In the genomic region with DNA sequence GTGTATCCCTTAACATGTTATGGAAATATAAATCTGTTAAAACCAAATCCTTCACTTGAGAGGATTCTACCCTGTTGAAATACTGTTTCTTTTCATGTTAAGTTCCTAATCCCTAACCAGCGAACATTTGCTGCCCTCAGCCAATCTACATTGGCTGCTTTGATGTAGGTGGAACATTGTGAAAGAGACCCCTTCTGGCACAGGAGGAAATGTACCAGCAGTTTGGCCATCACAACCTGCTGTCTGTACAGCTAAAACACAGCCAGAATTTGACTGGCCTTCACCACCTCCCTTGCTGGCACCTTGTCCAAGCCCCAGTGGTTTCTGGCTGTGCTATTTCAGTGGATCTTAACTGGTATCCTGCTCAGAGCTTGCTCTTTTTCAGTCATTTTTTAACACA, we compare ENCODE assay signal across 19 cellular contexts.
DNase-seq lines count a peak whose midpoint lies in the region; ATAC-seq, FAIRE-seq and TF ChIP-seq lines count a peak whose summit lies in the region.
"Had no signal": no experiment of that assay in that cellular context is flagged by ENCODE, and none has a peak within 500 bp of the region (broad histone marks: within the 10 kb centered on the region; RNA-seq: fewer than 3 reads in every experiment).

No MANE protein-coding gene starts in this region.

- H3K4me1 ChIP-seq in GM12878 (ENCODE audit: control insufficient read depth, insufficient read depth, low read length) (no peaks in the 10 kb centered on the region), mesendoderm (ENCODE audit: control insufficient read depth, low read depth, low read length) (no peaks in the 10 kb centered on the region), neuronal stem cell (ENCODE audit: control insufficient read depth in 2 of 2, insufficient read depth in 1 of 2, low read depth in 1 of 2, low read length in 2 of 2) (peaks cover 0 to 4% of the 10 kb centered on the region in 2 donors)

- no peak overlapping the region for H2BK12ac ChIP-seq in neuronal stem cell (ENCODE audit: low read length)

- H3K4ac ChIP-seq in mesendoderm (ENCODE audit: low read depth, low read length) (no peak overlapping the region), neuronal stem cell (ENCODE audit: low read length) (no peak overlapping the region)

- no peaks in the 10 kb centered on the region for H3K9me3 ChIP-seq in GM12878 (replicated peaks; ENCODE audit: control insufficient read depth, insufficient read depth, low read length)
- H3K9me3 ChIP-seq in neuronal stem cell (replicated peaks in 1 of 2; ENCODE audit: control insufficient read depth in 2 of 2, insufficient read depth in 1 of 2, low read depth in 1 of 2, low read length in 2 of 2): no peaks in the 10 kb centered on the region
- H3K9me3 ChIP-seq: SK-N-SH had no signal

- CTCF ChIA-PET in GM12878 (lab: Yijun Ruan, JAX): no interaction called here

- no peaks in the 10 kb centered on the region for H3K27me3 ChIP-seq in GM12878 (replicated peaks in 1 of 2; ENCODE audit: control insufficient read depth in 2 of 2, insufficient read depth in 2 of 2, low read length in 1 of 2)
- no peaks in the 10 kb centered on the region for H3K27me3 ChIP-seq in mesendoderm (ENCODE audit: insufficient read depth, low read length, poor library complexity)
- no peaks in the 10 kb centered on the region for H3K27me3 ChIP-seq in neuronal stem cell (ENCODE audit: control insufficient read depth in 3 of 3, insufficient read depth in 3 of 3, low read depth in 1 of 3, low read length in 3 of 3)

- H2AK5ac ChIP-seq in mesendoderm (ENCODE audit: low read length): no peak overlapping the region
- H2AK5ac ChIP-seq in neuronal stem cell (ENCODE audit: low read depth, low read length): no peak overlapping the region

- H4K20me1 ChIP-seq in GM12878 (ENCODE audit: control insufficient read depth, insufficient read depth): no peaks in the 10 kb centered on the region

- H3K4me3 ChIP-seq in GM12878: no peak overlapping the region
- H3K4me3 ChIP-seq in mesendoderm (ENCODE audit: low read length): no peak overlapping the region
- no peak overlapping the region for H3K4me3 ChIP-seq in neuronal stem cell (ENCODE audit: low read length in 2 of 2)

- H3K36me3 ChIP-seq in GM12878 (ENCODE audit: control insufficient read depth in 2 of 2, insufficient read depth in 2 of 2, low read length in 1 of 2): no peaks in the 10 kb centered on the region
- no peaks in the 10 kb centered on the region for H3K36me3 ChIP-seq in mesendoderm (ENCODE audit: control insufficient read depth, insufficient read depth, low read length)
- no peaks in the 10 kb centered on the region for H3K36me3 ChIP-seq in neuronal stem cell (replicated peaks in 1 of 2; ENCODE audit: control insufficient read depth in 2 of 2, insufficient read depth in 2 of 2, low read length in 2 of 2)

- no peak overlapping the region for H2AFZ ChIP-seq in GM12878 (ENCODE audit: control insufficient read depth, low read depth, low read length)
- H2AFZ ChIP-seq in neuronal stem cell (ENCODE audit: low read length): no peak overlapping the region

- intact Hi-C loops in GM12878 (cut with micrococcal nuclease; ENCODE audit: unreplicated experiment): no loop called here

- H4K8ac ChIP-seq in mesendoderm (ENCODE audit: low read depth, low read length) (no peak overlapping the region), neuronal stem cell (ENCODE audit: low read depth, low read length) (no peak overlapping the region)

- H3K27ac ChIP-seq in GM12878 (ENCODE audit: control insufficient read depth, insufficient read depth) (no peak overlapping the region), mesendoderm (ENCODE audit: low read depth, low read length) (no peak overlapping the region), neuronal stem cell (replicated peaks; ENCODE audit: low read length) (no peak overlapping the region)

- no peak overlapping the region for H3K23ac ChIP-seq in mesendoderm (ENCODE audit: low read length)
- H3K23ac ChIP-seq in neuronal stem cell (ENCODE audit: low read depth, low read length, poor library complexity): no peak overlapping the region

- H3K14ac ChIP-seq in neuronal stem cell (ENCODE audit: low read length): no peak overlapping the region

- RAD21 ChIA-PET in GM12878 (lab: Charles Lee; ENCODE audit: unreplicated experiment): no interaction called here

- no peak for TF ChIP-seq CTCF in GM12878 (IDR thresholded peaks at IDR 0.05 in 2 of 3, conservative IDR thresholded peaks at IDR 0.05 in 1 of 3; ENCODE audit: control insufficient read depth in 2 of 3, extremely low read depth in 1 of 3, insufficient read depth in 1 of 3, low read depth in 3 of 3, low read length in 3 of 3)

- TF ChIP-seq EP300 in GM12878 (IDR thresholded peaks at IDR 0.05; ENCODE audit: borderline replicate concordance in 1 of 2, control insufficient read depth in 1 of 2, low read depth in 2 of 2, low read length in 2 of 2): no peak

- FAIRE-seq in GM12878 (lab: Jason Lieb, UNC): peak; percentile 13
- FAIRE-seq: GM19239 had no signal

- no peak overlapping the region for H4K5ac ChIP-seq in mesendoderm (ENCODE audit: low read length)

- no peak overlapping the region for H4K91ac ChIP-seq in neuronal stem cell (ENCODE audit: low read depth, low read length, poor library complexity)

- no peak for TF ChIP-seq POLR2A in GM12878 (IDR thresholded peaks at IDR 0.05; ENCODE audit: low read depth, low read length)

- H3K79me1 ChIP-seq in mesendoderm (ENCODE audit: low read length) (no peaks in the 10 kb centered on the region), neuronal stem cell (ENCODE audit: low read depth, low read length) (no peaks in the 10 kb centered on the region)

- H2BK5ac ChIP-seq in mesendoderm (ENCODE audit: low read length): no peak overlapping the region
- no peak overlapping the region for H2BK5ac ChIP-seq in neuronal stem cell (ENCODE audit: low read length)

- ATAC-seq in GM12878 (no peak), GM21367 (IDR thresholded peaks at IDR 0.05; ENCODE audit: unreplicated experiment) (no peak), HG02884 (IDR thresholded peaks at IDR 0.05; ENCODE audit: unreplicated experiment) (no peak)

- DNase-seq in G401 (ENCODE audit: low spot score) (peak; percentile 50), NAMALWA (ENCODE audit: low spot score) (peak; percentile 3), GM12878 (ENCODE audit: low read depth, low spot score) (no peak), mesendoderm (peak; percentile 8), GOT3 (lab: John Stamatoyannopoulos, UW) (no peak), neuronal stem cell (ENCODE audit: low spot score) (no peak)
- DNase-seq: ACHN, AML-193, COR-L47, DMS153, H9, NCI-H1417 treated with DMSO at 0.1 percent for 48 hours, NCI-H774, SHP77, SK-N-SH, T-helper 1 cell had no signal

- in situ Hi-C loops in G401 (cut with HindIII; ENCODE audit: low sequenced_read_pairs) (no loop called here), GM12878 (cut with MboI) (no loop called here)

- H3K79me2 ChIP-seq in GM12878 (ENCODE audit: control insufficient read depth, insufficient read depth, low read length): no peaks in the 10 kb centered on the region
- H3K79me2 ChIP-seq in mesendoderm (ENCODE audit: control insufficient read depth, insufficient read depth, low read length): no peaks in the 10 kb centered on the region

- no peak overlapping the region for H3K56ac ChIP-seq in mesendoderm (ENCODE audit: low read length)

- TF ChIP-seq RAD21 in GM12878 (IDR thresholded peaks at IDR 0.05; ENCODE audit: insufficient read depth, low read depth, low read length): no peak

- WGBS in GM12878 (ENCODE audit: insufficient coverage, insufficient replicate concordance, low lambda C conversion rate, missing lambda C conversion rate): 0% methylated on average over 1 of the region's 1 CpG
- WGBS in mesendoderm (ENCODE audit: extremely low coverage, insufficient coverage, low lambda C conversion rate): no CpG with 5 or more reads among the region's 1 CpG
- no CpG with 5 or more reads among the region's 1 CpG for WGBS in neuronal stem cell (ENCODE audit: extremely low coverage in 2 of 2, insufficient read length in 2 of 2, insufficient replicate concordance in 1 of 2), 2 donors

- no peak overlapping the region for H3K18ac ChIP-seq in mesendoderm (ENCODE audit: low read length)
- no peak overlapping the region for H3K18ac ChIP-seq in neuronal stem cell (ENCODE audit: low read length)

- SMC1A ChIA-PET in GM12878 (lab: Charles Lee; ENCODE audit: uncharacterized antibody, unreplicated experiment): no interaction called here

- H2BK15ac ChIP-seq in mesendoderm (replicated peaks; ENCODE audit: low read depth) (no peak overlapping the region), neuronal stem cell (ENCODE audit: low read length) (no peak overlapping the region)

- H3K9ac ChIP-seq in GM12878 (ENCODE audit: control insufficient read depth, insufficient read depth, low read length): no peak overlapping the region
- no peak overlapping the region for H3K9ac ChIP-seq in mesendoderm (ENCODE audit: low read length)
- no peak overlapping the region for H3K9ac ChIP-seq in neuronal stem cell (ENCODE audit: low read depth, low read length, poor library complexity)
- H3K9ac ChIP-seq: SK-N-SH had no signal

- H3K4me2 ChIP-seq in GM12878 (ENCODE audit: control insufficient read depth, insufficient read depth): no peak overlapping the region
- H3K4me2 ChIP-seq in mesendoderm (ENCODE audit: low read length): no peak overlapping the region
- H3K4me2 ChIP-seq in neuronal stem cell (ENCODE audit: insufficient read depth, low read length, poor library complexity, severe bottlenecking): no peak overlapping the region
- H3K4me2 ChIP-seq: SK-N-SH had no signal

- BruUV-seq in GM12878 (replicated peaks; lab: Mats Ljungman, UMichigan): no TSS peak

- POLR2A ChIA-PET in GM12878 (lab: Charles Lee): no interaction called here

- H2BK120ac ChIP-seq in mesendoderm (ENCODE audit: low read depth, low read length) (no peak overlapping the region), neuronal stem cell (ENCODE audit: low read depth, low read length) (no peak overlapping the region)

TF ChIP-seq in GM12878, 131 proteins besides CTCF, POLR2A, EP300 and RAD21 (continues in another document):
- no peak for TF ChIP-seq EZH2 (IDR thresholded peaks at IDR 0.05; ENCODE audit: borderline replicate concordance, control insufficient read depth, low read depth, low read length)
- no peak for TF ChIP-seq RCOR1 (conservative IDR thresholded peaks at IDR 0.05; ENCODE audit: low read depth, low read length)
- TF ChIP-seq, protein P1, sequence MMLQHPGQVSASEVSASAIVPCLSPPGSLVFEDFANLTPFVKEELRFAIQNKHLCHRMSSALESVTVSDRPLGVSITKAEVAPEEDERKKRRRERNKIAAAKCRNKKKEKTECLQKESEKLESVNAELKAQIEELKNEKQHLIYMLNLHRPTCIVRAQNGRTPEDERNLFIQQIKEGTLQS (IDR thresholded peaks at IDR 0.05; ENCODE audit: borderline replicate concordance, extremely low read depth, low read depth, low read length): no peak
- no peak for TF ChIP-seq JUND (IDR thresholded peaks at IDR 0.05; ENCODE audit: low read depth, low read length)
- no peak for TF ChIP-seq NR2C2 (IDR thresholded peaks at IDR 0.05; ENCODE audit: borderline replicate concordance, control insufficient read depth, insufficient read length, low read depth)

Comparison
In these comparisons a context has a peak if more than half of its experiments do, and no peak if none do; other contexts are left out.
1. DNase-seq: peak in G401 (single experiment), NAMALWA (single experiment) and mesendoderm (single experiment); none in GM12878 (single experiment), GOT3 (single experiment) and neuronal stem cell (single experiment).